11 cellular contexts compared by ENCODE assay signal in genomic region chr2:230893338-230893737, GRCh38. TPM values are rescaled to one million over a fixed set of nuclear protein-coding genes. Genes with fewer than 3 reads are reported as not detected.
DNase-seq lines count a peak whose midpoint lies in the region; ATAC-seq and TF ChIP-seq lines count a peak whose summit lies in the region.
"Had no signal": no experiment of that assay in that cellular context is flagged by ENCODE, and none has a peak within 500 bp of the region (broad histone marks: within the 10 kb centered on the region; RNA-seq: fewer than 3 reads in every experiment).

No MANE protein-coding gene starts in this region.

- H3K79me2 ChIP-seq in neural progenitor cell (ENCODE audit: low read depth), result no peaks in the 10 kb centered on the region

- no peaks in the 10 kb centered on the region for H3K27me3 Mint-ChIP-seq in neural progenitor cell (ENCODE audit: insufficient read depth, low read depth)

- TF ChIP-seq CTCF in neural progenitor cell (IDR thresholded peaks at IDR 0.05), result no peak

- H3K36me3 ChIP-seq in BLaER1 (no peaks in the 10 kb centered on the region), neural progenitor cell (no peaks in the 10 kb centered on the region)

- H3K4me1 ChIP-seq in BLaER1, result peaks cover 34% of the 10 kb centered on the region
- peaks cover 11% of the 10 kb centered on the region for H3K4me1 ChIP-seq in neural progenitor cell

- peak; percentile 62 for ATAC-seq in HG02870 (IDR thresholded peaks at IDR 0.05; ENCODE audit: unreplicated experiment)

- H3K27ac ChIP-seq in BLaER1, result no peak overlapping the region
- no peak overlapping the region for H3K27ac ChIP-seq in neural progenitor cell

- H4K20me1 ChIP-seq in BLaER1, result no peaks in the 10 kb centered on the region
- no peaks in the 10 kb centered on the region for H4K20me1 ChIP-seq in neural progenitor cell (ENCODE audit: low read depth)

- H3K9me3 Mint-ChIP-seq in neural progenitor cell, result peaks cover 5% of the 10 kb centered on the region

- H3K4me2 ChIP-seq in BLaER1, result peak overlapping the region; percentile 66
- H3K4me2 ChIP-seq in neural progenitor cell, result no peak overlapping the region

- no peaks in the 10 kb centered on the region for H3F3A ChIP-seq in neural progenitor cell (ENCODE audit: low read depth)

- H3K36me3 Mint-ChIP-seq in neural progenitor cell, result peaks cover 3% of the 10 kb centered on the region
- H3K36me3 Mint-ChIP-seq: immature natural killer cell had no signal

- H3K4me3 ChIP-seq in BLaER1 (no peak overlapping the region), neural progenitor cell (no peak overlapping the region)

- no peaks in the 10 kb centered on the region for H3K27me3 ChIP-seq in BLaER1
- no peaks in the 10 kb centered on the region for H3K27me3 ChIP-seq in neural progenitor cell

- no peak overlapping the region for H2AFZ ChIP-seq in neural progenitor cell (replicated peaks)

- no peak overlapping the region for H3K27ac Mint-ChIP-seq in neural progenitor cell
- H3K27ac Mint-ChIP-seq: immature natural killer cell had no signal

- H3K4me3 Mint-ChIP-seq in neural progenitor cell, result no peak overlapping the region

- H3K9ac ChIP-seq in BLaER1 (0 out of 2 replicates have a peak overlapping the region, but pooled peaks have one; percentile 1), neural progenitor cell (no peak overlapping the region)

- no peaks in the 10 kb centered on the region for H3K9me3 ChIP-seq in BLaER1
- H3K9me3 ChIP-seq in neural progenitor cell (ENCODE audit: low read depth), result no peaks in the 10 kb centered on the region

- peak; percentile 26 for DNase-seq in GM19240 (ENCODE audit: insufficient read length, low spot score)
- peak; percentile 11 for DNase-seq in activated CD8-positive, alpha-beta memory T cell treated with anti-CD3 and anti-CD28 coated beads, Interleukin-2, amount 50 U/mL, for 4 hours
- DNase-seq in DMS53 treated with DMSO at 0.1 percent for 48 hours (lab: John Stamatoyannopoulos, UW; ENCODE audit: unreplicated experiment), result no peak
- no peak for DNase-seq in neural progenitor cell (ENCODE audit: low spot score)
- DNase-seq in cerebellum (ENCODE audit: low spot score), result no peak
- no peak for DNase-seq in 8988T
- DNase-seq: activated naive CD4-positive, alpha-beta T cell treated with Interleukin-2 at 50 U/mL for 16 hours; immature natural killer cell; NCI-H524 had no signal

- H3K4me1 Mint-ChIP-seq in neural progenitor cell, result peaks cover 58% of the 10 kb centered on the region

RNA-seq across cellular contexts. Expression of gene ITM2C, which starts 28.6 kb away (rescaled TPM):
- total RNA-seq in neural progenitor cell (ENCODE audit: low replicate concordance) (84.6 and 146 TPM in 2 replicates), cerebellum (70.3 TPM)

RNA-seq across cellular contexts. Expression of gene GPR55, which starts 31.7 kb away (rescaled TPM):
- total RNA-seq in neural progenitor cell (ENCODE audit: low replicate concordance) (not detected in 2 replicates), cerebellum (not detected)

Comparison
In these comparisons a context has a peak if more than half of its experiments do, and no peak if none do; other contexts are left out.
1. DNase-seq: peak in GM19240 (single experiment) and activated CD8-positive, alpha-beta memory T cell treated with anti-CD3 and anti-CD28 coated beads, Interleukin-2, amount 50 U/mL, for 4 hours (single experiment); none in DMS53 treated with DMSO at 0.1 percent for 48 hours (single experiment), neural progenitor cell (single experiment), cerebellum (single experiment) and 8988T (single experiment).